22 cellular contexts compared by ENCODE assay signal in genomic region chr7:35825984-35826383, GRCh38.
"Had no signal": no experiment of that assay in that cellular context is flagged by ENCODE, and none has a peak within 500 bp of the region (broad histone marks: within the 10 kb centered on the region; RNA-seq: fewer than 3 reads in every experiment).

No MANE protein-coding gene starts in this region.

- H3K27ac Mint-ChIP-seq: T-cell had no signal

- DNase-seq: KBM-7, MV-4-11, NCI-H1048, NCI-H1105, NCI-H1417 treated with DMSO at 0.1 percent for 48 hours, NCI-H146, NCI-H1694 treated with DMSO at 0.1 percent for 48 hours, NCI-H1930, NCI-H2081, NCI-H2171, NCI-H226, NCI-H446, NCI-H510A, NCI-H524 treated with DMSO at 0.1 percent for 48 hours, NCI-H69, NCI-H774, RPMI8226, SHP77, SW 1271, T-cell had no signal

- H3K27ac ChIP-seq: HL-60 had no signal

- ATAC-seq: T-cell had no signal

- H3K9me3 Mint-ChIP-seq: T-cell had no signal

- H3K27me3 Mint-ChIP-seq: T-cell had no signal

- H3K4me3 Mint-ChIP-seq: T-cell had no signal

- FAIRE-seq: HTR-8/SVneo had no signal
